In genomic region chr5:122715095-122715494, GRCh38 we compare ENCODE assay signal across 16 cellular contexts. TPM values are rescaled to one million over a fixed set of nuclear protein-coding genes. Genes with fewer than 3 reads are reported as not detected.
DNase-seq lines count a peak whose midpoint lies in the region; ATAC-seq and TF ChIP-seq lines count a peak whose summit lies in the region.
"Had no signal": no experiment of that assay in that cellular context is flagged by ENCODE, and none has a peak within 500 bp of the region (broad histone marks: within the 10 kb centered on the region; RNA-seq: fewer than 3 reads in every experiment).

No MANE protein-coding gene starts in this region.

- H3K4me1 ChIP-seq in right atrium auricular region = no peaks in the 10 kb centered on the region
- H3K4me1 ChIP-seq: BE2C, left ventricle myocardium inferior had no signal

- DNase-seq in GM04503 (ENCODE audit: low read depth) (peak; percentile 13), SK-MEL-5 (ENCODE audit: low read depth, low spot score) (peak; percentile 17), fibroblast of pulmonary artery (ENCODE audit: low read depth) (peak; percentile 49), sciatic nerve (ENCODE audit: low spot score) (no peak), right atrium auricular region (ENCODE audit: low spot score) (no peak), GF-D8 (lab: John Stamatoyannopoulos, UW) (no peak)
- no peak for DNase-seq in activated effector memory CD4-positive, alpha-beta T cell treated with anti-CD3 and anti-CD28 coated beads, Interleukin-2, amount 50 U/mL, for 16 hours
- DNase-seq: BE2C; hypothalamus; left ventricle myocardium inferior; naive thymus-derived CD4-positive, alpha-beta T cell; NCI-H1694 treated with DMSO at 0.1 percent for 48 hours; NCI-H524; PC-3 had no signal

- in situ Hi-C loops in SK-MEL-5 (cut with HindIII; ENCODE audit: low pct_unique_long_range_greater_than_20kb, low sequenced_read_pairs) = no loop called here

- no peaks in the 10 kb centered on the region for H3K27me3 ChIP-seq in right atrium auricular region

- ATAC-seq in sciatic nerve (peak; percentile 59), GM19455 (IDR thresholded peaks at IDR 0.05; ENCODE audit: unreplicated experiment) (no peak)
- ATAC-seq: naive thymus-derived CD4-positive, alpha-beta T cell; PC-3 had no signal

- no peaks in the 10 kb centered on the region for H3K36me3 ChIP-seq in right atrium auricular region
- H3K36me3 ChIP-seq: BE2C, left ventricle myocardium inferior had no signal

- H3K27ac ChIP-seq in right atrium auricular region = no peak overlapping the region
- H3K27ac ChIP-seq: epithelial cell of prostate, left ventricle myocardium inferior had no signal

- TF ChIP-seq CTCF in fibroblast of pulmonary artery (IDR thresholded peaks at IDR 0.05; ENCODE audit: low read length, missing control alignments) = no peak
- TF ChIP-seq CTCF in right atrium auricular region (IDR thresholded peaks at IDR 0.05) = no peak

- intact Hi-C loops in sciatic nerve (cut with DNase I) = no loop called here

- H3K4me3 ChIP-seq in fibroblast of pulmonary artery (replicated peaks; ENCODE audit: low read depth, low read length) (no peak overlapping the region), right atrium auricular region (no peak overlapping the region)
- H3K4me3 ChIP-seq: left ventricle myocardium inferior had no signal

- H3K9me3 ChIP-seq in right atrium auricular region = no peaks in the 10 kb centered on the region
- H3K9me3 ChIP-seq: BE2C, left ventricle myocardium inferior had no signal

RNA-seq across cellular contexts. Expression of gene SNX2, which starts 59.8 kb away (rescaled TPM):
- total RNA-seq in SK-MEL-5 (2014; rRNA removed; shearing (Covaris generic)) = 64.6 and 67.2 TPM in 2 replicates
- 41.6 and 51.0 TPM in 2 replicates for polyA plus RNA-seq in SK-MEL-5 (2015; cell fraction: cytosol; rRNA removed)
- polyA plus RNA-seq in SK-MEL-5 (2015; cell fraction: nucleus; rRNA removed) = 23.1 and 26.6 TPM in 2 replicates
- 78.2 TPM for total RNA-seq in sciatic nerve
- 10 to 100 TPM; 27.4 to 27.7 TPM for total RNA-seq in right atrium auricular region

Comparison
In these comparisons a context has a peak if more than half of its experiments do, and no peak if none do; other contexts are left out.
1. DNase-seq: peak in GM04503 (single experiment), SK-MEL-5 (single experiment) and fibroblast of pulmonary artery (single experiment); none in sciatic nerve (single experiment), activated effector memory CD4-positive, alpha-beta T cell treated with anti-CD3 and anti-CD28 coated beads, Interleukin-2, amount 50 U/mL, for 16 hours (single experiment), right atrium auricular region (single experiment) and GF-D8 (single experiment).